8 cellular contexts compared by ENCODE assay signal in the genomic region with DNA sequence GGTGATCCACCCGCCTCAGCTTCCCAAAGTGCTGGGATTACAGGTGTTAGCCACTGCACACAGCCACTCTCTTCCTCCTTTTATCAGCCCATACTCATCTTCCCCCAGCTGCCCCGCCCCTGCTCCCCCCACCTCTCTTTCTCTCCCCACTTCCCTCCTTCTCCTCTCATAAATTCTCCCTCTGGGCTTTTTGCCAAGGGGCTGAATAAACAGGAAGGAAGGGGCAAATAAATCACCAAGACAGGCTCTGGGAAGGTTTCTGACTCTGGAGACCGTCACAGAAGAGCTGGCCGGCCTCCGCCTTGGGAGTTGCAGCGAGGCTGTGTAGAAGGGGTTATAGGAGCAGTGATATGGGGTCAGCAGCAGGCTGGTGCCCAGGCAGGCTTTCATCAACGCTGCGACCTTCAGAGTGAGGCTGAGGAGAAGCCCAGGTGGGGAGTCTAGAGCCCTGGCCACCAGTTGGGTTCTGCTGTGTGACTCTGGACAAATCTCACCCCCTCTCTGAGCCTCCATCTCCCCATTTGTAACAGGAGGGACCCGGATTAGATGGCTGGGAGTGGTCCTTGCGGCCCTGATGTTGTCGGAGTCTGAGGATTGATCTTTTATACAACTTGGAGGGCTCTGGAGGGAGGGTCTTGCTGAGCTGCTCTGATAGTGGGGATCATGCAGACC.
DNase-seq lines count a peak whose midpoint lies in the region; ATAC-seq and TF ChIP-seq lines count a peak whose summit lies in the region.

No MANE protein-coding gene starts in this region.

- CTCF ChIA-PET in AG04449 (lab: Yijun Ruan, JAX) = no interaction called here
- CTCF ChIA-PET in RWPE1 (lab: Yijun Ruan, JAX) = interaction anchor here (0.7 kb wide), 1 partner anchor 87 kb away, joined by 3 read pairs; no protein-coding TSS in a partner anchor

- no peak overlapping the region for H3K4me3 ChIP-seq in AG04449 (ENCODE audit: low read depth, low read length)

- intact Hi-C loops in left cardiac atrium (cut with DNase I) = no loop called here

- TF ChIP-seq CTCF in AG04449 (IDR thresholded peaks at IDR 0.05; ENCODE audit: insufficient read depth, low read length, missing control alignments) = no peak
- TF ChIP-seq CTCF in RWPE1 (conservative IDR thresholded peaks at IDR 0.05; ENCODE audit: low read depth) = no peak
- no peak for TF ChIP-seq CTCF in type B pancreatic cell (conservative IDR thresholded peaks at IDR 0.05)

- peak overlapping the region; percentile 23 for H3K4me3 Mint-ChIP-seq in type B pancreatic cell

- H3K27ac ChIP-seq in RWPE1 = no peak overlapping the region

- H3K27ac Mint-ChIP-seq in type B pancreatic cell = no peak overlapping the region

- DNase-seq in AG04449 (ENCODE audit: low read depth, low spot score) (peak; percentile 24), Kasumi-1 (lab: John Stamatoyannopoulos, UW) (peak; percentile 37 to 52), RWPE1 (ENCODE audit: low spot score) (peak; percentile 69), left cardiac atrium (peak; percentile 28), type B pancreatic cell (ENCODE audit: extremely low spot score, unreplicated experiment) (no peak), dedifferentiated amniotic fluid mesenchymal stem cell (ENCODE audit: extremely low spot score) (no peak)
- DNase-seq in stimulated activated CD4-positive, alpha-beta T cell treated with anti-CD3 and anti-CD28 coated beads, Interleukin-4, amount 100 ng/mL, for 4 hours = no peak

- ATAC-seq in left cardiac atrium = peak; percentile 6 to 62
- no peak for ATAC-seq in HG03520 (IDR thresholded peaks at IDR 0.05; ENCODE audit: unreplicated experiment)

- no peaks in the 10 kb centered on the region for H3K9me3 Mint-ChIP-seq in type B pancreatic cell

- H3K27me3 Mint-ChIP-seq in type B pancreatic cell = peaks cover 3% of the 10 kb centered on the region

- H3K4me1 Mint-ChIP-seq in type B pancreatic cell (ENCODE audit: unreplicated experiment) = peaks cover 33% of the 10 kb centered on the region

- POLR2A ChIA-PET in AG04449 (lab: Yijun Ruan, JAX) (no interaction called here), RWPE1 (lab: Yijun Ruan, JAX; ENCODE audit: low non-redundant PET) (no interaction called here)

- no peaks in the 10 kb centered on the region for H3K36me3 Mint-ChIP-seq in type B pancreatic cell

Comparison
In these comparisons a context has a peak if more than half of its experiments do, and no peak if none do; other contexts are left out.
1. DNase-seq: peak in AG04449 (single experiment), Kasumi-1 (2 of 2), RWPE1 (single experiment) and left cardiac atrium (single experiment); none in type B pancreatic cell (single experiment), stimulated activated CD4-positive, alpha-beta T cell treated with anti-CD3 and anti-CD28 coated beads, Interleukin-4, amount 100 ng/mL, for 4 hours (0 of 2) and dedifferentiated amniotic fluid mesenchymal stem cell (single experiment).